ENCODE assay signal across 19 cellular contexts in genomic region chr19:35858311-35858710, GRCh38. TPM values are rescaled to one million over a fixed set of nuclear protein-coding genes. Genes with fewer than 3 reads are reported as not detected.
DNase-seq lines count a peak whose midpoint lies in the region; ATAC-seq and TF ChIP-seq lines count a peak whose summit lies in the region.
"Had no signal": no experiment of that assay in that cellular context is flagged by ENCODE, and none has a peak within 500 bp of the region (broad histone marks: within the 10 kb centered on the region; RNA-seq: fewer than 3 reads in every experiment).

No MANE protein-coding gene starts in this region.

- no peak for ATAC-seq in activated naive CD8-positive, alpha-beta T cell treated with anti-CD3 and anti-CD28 coated beads, Interleukin-2, amount 10 ng/mL, durations not matched to agents 7 days and 5 days (ENCODE audit: low read depth)
- no peak for ATAC-seq in activated naive CD8-positive, alpha-beta T cell treated with anti-CD3 and anti-CD28 coated beads, Interleukin-2, amount 50 U/mL, for 24 hours
- ATAC-seq in natural killer cell treated with Interleukin-12 subunit alpha and Interleukin-12 subunit beta and Interleukin-15 and Interleukin-18, amount 100 ng/mL, for 72 hours: no peak
- ATAC-seq: GM23338, HCT116, Panc1 had no signal

- H3K9me3 ChIP-seq in SJCRH30 (replicated peaks): no peaks in the 10 kb centered on the region

- H3K27me3 Mint-ChIP-seq in activated naive CD8-positive, alpha-beta T cell treated with anti-CD3 and anti-CD28 coated beads, Interleukin-2, amount 10 ng/mL, durations not matched to agents 7 days and 5 days: peaks cover 59% of the 10 kb centered on the region
- H3K27me3 Mint-ChIP-seq in activated naive CD8-positive, alpha-beta T cell treated with anti-CD3 and anti-CD28 coated beads, Interleukin-2, amount 50 U/mL, for 24 hours: peaks cover 70% of the 10 kb centered on the region
- H3K27me3 Mint-ChIP-seq in activated T-helper 1 cell treated with anti-CD3 and anti-CD28 coated beads, Interleukin-12 subunit alpha, Interleukin-12 subunit beta, Interleukin-2, Interleukin-4 antibody, amounts not matched to agents 30 ng/mL and 10 ng/mL and 1 ng/mL, durations not matched to agents 14 hours and 24 hours and 36 hours (ENCODE audit: insufficient read depth): peaks cover 43% of the 10 kb centered on the region
- H3K27me3 Mint-ChIP-seq in natural killer cell treated with Interleukin-12 subunit alpha and Interleukin-12 subunit beta and Interleukin-15 and Interleukin-18, amount 100 ng/mL, for 72 hours: peaks cover 40 to 51% of the 10 kb centered on the region in 2 donors
- H3K27me3 Mint-ChIP-seq in type B pancreatic cell: peaks cover 76% of the 10 kb centered on the region
- peaks cover 80% of the 10 kb centered on the region for H3K27me3 Mint-ChIP-seq in activated T-cell treated with anti-CD3 and anti-CD28 coated beads, Interleukin-2, amount 50 U/mL, for 24 hours

- no peak for DNase-seq in activated naive CD8-positive, alpha-beta T cell treated with anti-CD3 and anti-CD28 coated beads, Interleukin-2, amount 10 ng/mL, durations not matched to agents 7 days and 5 days
- DNase-seq in activated naive CD8-positive, alpha-beta T cell treated with anti-CD3 and anti-CD28 coated beads, Interleukin-2, amount 50 U/mL, for 24 hours: no peak
- DNase-seq in activated T-helper 1 cell treated with anti-CD3 and anti-CD28 coated beads, Interleukin-12 subunit alpha, Interleukin-12 subunit beta, Interleukin-2, Interleukin-4 antibody, amounts not matched to agents 30 ng/mL and 10 ng/mL and 1 ng/mL, durations not matched to agents 14 hours and 24 hours and 36 hours (ENCODE audit: low spot score): no peak
- peak; percentile 52 for DNase-seq in natural killer cell treated with Interleukin-12 subunit alpha and Interleukin-12 subunit beta and Interleukin-15 and Interleukin-18, amount 100 ng/mL, for 72 hours (ENCODE audit: low spot score)
- no peak for DNase-seq in type B pancreatic cell (ENCODE audit: extremely low spot score, unreplicated experiment)
- no peak for DNase-seq in activated T-cell treated with anti-CD3 and anti-CD28 coated beads, Interleukin-2, amount 50 U/mL, for 24 hours
- DNase-seq in NOMO-1 (lab: John Stamatoyannopoulos, UW; ENCODE audit: unreplicated experiment in 2 of 2): no peak
- DNase-seq in SJCRH30: no peak
- DNase-seq: DMS 273 treated with DMSO at 0.1 percent for 48 hours, GDM1, NCI-H2029, NCI-H2171 treated with DMSO at 0.1 percent for 48 hours, NCI-H774 had no signal

- intact Hi-C loops in activated T-helper 1 cell treated with anti-CD3 and anti-CD28 coated beads, Interleukin-12 subunit alpha, Interleukin-12 subunit beta, Interleukin-2, Interleukin-4 antibody, amounts not matched to agents 30 ng/mL and 10 ng/mL and 1 ng/mL, durations not matched to agents 14 hours and 24 hours and 36 hours (cut with micrococcal nuclease): no loop called here

- TF ChIP-seq CTCF in type B pancreatic cell (conservative IDR thresholded peaks at IDR 0.05): no peak

- H3K36me3 ChIP-seq in SJCRH30: no peaks in the 10 kb centered on the region
- H3K36me3 ChIP-seq: BLaER1 treated with 17β-estradiol and CSF1 and Interleukin-3, amounts not matched to agents 10 nM and 100 nM had no signal

- no peaks in the 10 kb centered on the region for H3K9me3 Mint-ChIP-seq in activated naive CD8-positive, alpha-beta T cell treated with anti-CD3 and anti-CD28 coated beads, Interleukin-2, amount 10 ng/mL, durations not matched to agents 7 days and 5 days
- H3K9me3 Mint-ChIP-seq in activated naive CD8-positive, alpha-beta T cell treated with anti-CD3 and anti-CD28 coated beads, Interleukin-2, amount 50 U/mL, for 24 hours: no peaks in the 10 kb centered on the region
- no peaks in the 10 kb centered on the region for H3K9me3 Mint-ChIP-seq in activated T-helper 1 cell treated with anti-CD3 and anti-CD28 coated beads, Interleukin-12 subunit alpha, Interleukin-12 subunit beta, Interleukin-2, Interleukin-4 antibody, amounts not matched to agents 30 ng/mL and 10 ng/mL and 1 ng/mL, durations not matched to agents 14 hours and 24 hours and 36 hours
- no peaks in the 10 kb centered on the region for H3K9me3 Mint-ChIP-seq in natural killer cell treated with Interleukin-12 subunit alpha and Interleukin-12 subunit beta and Interleukin-15 and Interleukin-18, amount 100 ng/mL, for 72 hours
- no peaks in the 10 kb centered on the region for H3K9me3 Mint-ChIP-seq in type B pancreatic cell
- no peaks in the 10 kb centered on the region for H3K9me3 Mint-ChIP-seq in activated T-cell treated with anti-CD3 and anti-CD28 coated beads, Interleukin-2, amount 50 U/mL, for 24 hours
- H3K9me3 Mint-ChIP-seq: GM23338 had no signal

- no peaks in the 10 kb centered on the region for H3K4me1 ChIP-seq in SJCRH30

- H3K27ac Mint-ChIP-seq in activated naive CD8-positive, alpha-beta T cell treated with anti-CD3 and anti-CD28 coated beads, Interleukin-2, amount 10 ng/mL, durations not matched to agents 7 days and 5 days: no peak overlapping the region
- H3K27ac Mint-ChIP-seq in activated naive CD8-positive, alpha-beta T cell treated with anti-CD3 and anti-CD28 coated beads, Interleukin-2, amount 50 U/mL, for 24 hours: no peak overlapping the region
- H3K27ac Mint-ChIP-seq in activated T-helper 1 cell treated with anti-CD3 and anti-CD28 coated beads, Interleukin-12 subunit alpha, Interleukin-12 subunit beta, Interleukin-2, Interleukin-4 antibody, amounts not matched to agents 30 ng/mL and 10 ng/mL and 1 ng/mL, durations not matched to agents 14 hours and 24 hours and 36 hours: no peak overlapping the region
- H3K27ac Mint-ChIP-seq in natural killer cell treated with Interleukin-12 subunit alpha and Interleukin-12 subunit beta and Interleukin-15 and Interleukin-18, amount 100 ng/mL, for 72 hours: no peak overlapping the region
- H3K27ac Mint-ChIP-seq in type B pancreatic cell: no peak overlapping the region
- H3K27ac Mint-ChIP-seq in activated T-cell treated with anti-CD3 and anti-CD28 coated beads, Interleukin-2, amount 50 U/mL, for 24 hours: no peak overlapping the region
- H3K27ac Mint-ChIP-seq: GM23338 had no signal

- H3K4me3 Mint-ChIP-seq in activated naive CD8-positive, alpha-beta T cell treated with anti-CD3 and anti-CD28 coated beads, Interleukin-2, amount 10 ng/mL, durations not matched to agents 7 days and 5 days: peak overlapping the region; percentile 29
- no peak overlapping the region for H3K4me3 Mint-ChIP-seq in activated naive CD8-positive, alpha-beta T cell treated with anti-CD3 and anti-CD28 coated beads, Interleukin-2, amount 50 U/mL, for 24 hours
- peak overlapping the region; percentile 23 for H3K4me3 Mint-ChIP-seq in activated T-helper 1 cell treated with anti-CD3 and anti-CD28 coated beads, Interleukin-12 subunit alpha, Interleukin-12 subunit beta, Interleukin-2, Interleukin-4 antibody, amounts not matched to agents 30 ng/mL and 10 ng/mL and 1 ng/mL, durations not matched to agents 14 hours and 24 hours and 36 hours
- H3K4me3 Mint-ChIP-seq in natural killer cell treated with Interleukin-12 subunit alpha and Interleukin-12 subunit beta and Interleukin-15 and Interleukin-18, amount 100 ng/mL, for 72 hours: peak overlapping the region; percentile 32
- H3K4me3 Mint-ChIP-seq in type B pancreatic cell: peak overlapping the region; percentile 35
- H3K4me3 Mint-ChIP-seq in activated T-cell treated with anti-CD3 and anti-CD28 coated beads, Interleukin-2, amount 50 U/mL, for 24 hours: no peak overlapping the region

- peaks cover 59% of the 10 kb centered on the region for H3K27me3 ChIP-seq in SJCRH30

- H3K36me3 Mint-ChIP-seq in activated naive CD8-positive, alpha-beta T cell treated with anti-CD3 and anti-CD28 coated beads, Interleukin-2, amount 10 ng/mL, durations not matched to agents 7 days and 5 days: no peaks in the 10 kb centered on the region
- no peaks in the 10 kb centered on the region for H3K36me3 Mint-ChIP-seq in activated naive CD8-positive, alpha-beta T cell treated with anti-CD3 and anti-CD28 coated beads, Interleukin-2, amount 50 U/mL, for 24 hours (ENCODE audit: low read depth)
- H3K36me3 Mint-ChIP-seq in activated T-helper 1 cell treated with anti-CD3 and anti-CD28 coated beads, Interleukin-12 subunit alpha, Interleukin-12 subunit beta, Interleukin-2, Interleukin-4 antibody, amounts not matched to agents 30 ng/mL and 10 ng/mL and 1 ng/mL, durations not matched to agents 14 hours and 24 hours and 36 hours (ENCODE audit: low read depth): peaks cover 4% of the 10 kb centered on the region
- H3K36me3 Mint-ChIP-seq in natural killer cell treated with Interleukin-12 subunit alpha and Interleukin-12 subunit beta and Interleukin-15 and Interleukin-18, amount 100 ng/mL, for 72 hours: no peaks in the 10 kb centered on the region
- no peaks in the 10 kb centered on the region for H3K36me3 Mint-ChIP-seq in type B pancreatic cell
- no peaks in the 10 kb centered on the region for H3K36me3 Mint-ChIP-seq in activated T-cell treated with anti-CD3 and anti-CD28 coated beads, Interleukin-2, amount 50 U/mL, for 24 hours (ENCODE audit: low read depth)

- no peak overlapping the region for H3K27ac ChIP-seq in SJCRH30
- H3K27ac ChIP-seq: BLaER1 treated with 17β-estradiol and CSF1 and Interleukin-3, amounts not matched to agents 10 nM and 100 nM had no signal

- H3K4me1 Mint-ChIP-seq in activated naive CD8-positive, alpha-beta T cell treated with anti-CD3 and anti-CD28 coated beads, Interleukin-2, amount 10 ng/mL, durations not matched to agents 7 days and 5 days: peaks cover 4% of the 10 kb centered on the region
- peaks cover 8% of the 10 kb centered on the region for H3K4me1 Mint-ChIP-seq in activated naive CD8-positive, alpha-beta T cell treated with anti-CD3 and anti-CD28 coated beads, Interleukin-2, amount 50 U/mL, for 24 hours
- peaks cover 11% of the 10 kb centered on the region for H3K4me1 Mint-ChIP-seq in activated T-helper 1 cell treated with anti-CD3 and anti-CD28 coated beads, Interleukin-12 subunit alpha, Interleukin-12 subunit beta, Interleukin-2, Interleukin-4 antibody, amounts not matched to agents 30 ng/mL and 10 ng/mL and 1 ng/mL, durations not matched to agents 14 hours and 24 hours and 36 hours (ENCODE audit: low read depth)
- H3K4me1 Mint-ChIP-seq in natural killer cell treated with Interleukin-12 subunit alpha and Interleukin-12 subunit beta and Interleukin-15 and Interleukin-18, amount 100 ng/mL, for 72 hours (ENCODE audit: low read depth in 2 of 2): peaks cover 0 to 8% of the 10 kb centered on the region in 2 donors
- H3K4me1 Mint-ChIP-seq in type B pancreatic cell (ENCODE audit: unreplicated experiment): peaks cover 19% of the 10 kb centered on the region
- H3K4me1 Mint-ChIP-seq in activated T-cell treated with anti-CD3 and anti-CD28 coated beads, Interleukin-2, amount 50 U/mL, for 24 hours (ENCODE audit: low read depth): peaks cover 12% of the 10 kb centered on the region

- POLR2A ChIA-PET in activated naive CD8-positive, alpha-beta T cell treated with anti-CD3 and anti-CD28 coated beads, Interleukin-2, amount 10 ng/mL, durations not matched to agents 7 days and 5 days (lab: Charles Lee): no interaction called here

- H3K4me3 ChIP-seq in SJCRH30: no peak overlapping the region

RNA-seq across cellular contexts. Expression of gene KIRREL2, which starts 1.6 kb away (rescaled TPM):
- 1 to 10 TPM; 2.9 to 3.0 TPM for total RNA-seq in activated naive CD8-positive, alpha-beta T cell treated with anti-CD3 and anti-CD28 coated beads, Interleukin-2, amount 10 ng/mL, durations not matched to agents 7 days and 5 days
- total RNA-seq in activated T-helper 1 cell treated with anti-CD3 and anti-CD28 coated beads, Interleukin-12 subunit alpha, Interleukin-12 subunit beta, Interleukin-2, Interleukin-4 antibody, amounts not matched to agents 30 ng/mL and 10 ng/mL and 1 ng/mL, durations not matched to agents 14 hours and 24 hours and 36 hours: 1.7 TPM in 2 replicates
- 1 to 10 TPM; 1.3 to 2.2 TPM for total RNA-seq in natural killer cell treated with Interleukin-12 subunit alpha and Interleukin-12 subunit beta and Interleukin-15 and Interleukin-18, amount 100 ng/mL, for 72 hours
- total RNA-seq in type B pancreatic cell (ENCODE audit: low replicate concordance): 3.3 and 3.5 TPM in 2 replicates
- not detected in 2 replicates for total RNA-seq in SJCRH30 (2014; rRNA removed; shearing (Covaris generic))

RNA-seq across cellular contexts. Expression of gene NPHS1, which starts 6.0 kb away (rescaled TPM):
- under 1 TPM in 1 of 2 experiments, not detected in 1; 0.40 TPM for total RNA-seq in activated naive CD8-positive, alpha-beta T cell treated with anti-CD3 and anti-CD28 coated beads, Interleukin-2, amount 10 ng/mL, durations not matched to agents 7 days and 5 days
- 0.05 TPM in 1 of 2 replicates, not detected in the other for total RNA-seq in activated T-helper 1 cell treated with anti-CD3 and anti-CD28 coated beads, Interleukin-12 subunit alpha, Interleukin-12 subunit beta, Interleukin-2, Interleukin-4 antibody, amounts not matched to agents 30 ng/mL and 10 ng/mL and 1 ng/mL, durations not matched to agents 14 hours and 24 hours and 36 hours
- not detected for total RNA-seq in natural killer cell treated with Interleukin-12 subunit alpha and Interleukin-12 subunit beta and Interleukin-15 and Interleukin-18, amount 100 ng/mL, for 72 hours
- total RNA-seq in type B pancreatic cell (ENCODE audit: low replicate concordance): 1.9 TPM in 2 replicates
- not detected in 2 replicates for total RNA-seq in SJCRH30 (2014; rRNA removed; shearing (Covaris generic))
- total RNA-seq: A172, NCI-H460 had no signal

RNA-seq across cellular contexts. Expression of gene APLP1, which starts 10.1 kb away (rescaled TPM):
- 1 to 10 TPM; 1.2 to 1.4 TPM for total RNA-seq in activated naive CD8-positive, alpha-beta T cell treated with anti-CD3 and anti-CD28 coated beads, Interleukin-2, amount 10 ng/mL, durations not matched to agents 7 days and 5 days
- total RNA-seq in activated T-helper 1 cell treated with anti-CD3 and anti-CD28 coated beads, Interleukin-12 subunit alpha, Interleukin-12 subunit beta, Interleukin-2, Interleukin-4 antibody, amounts not matched to agents 30 ng/mL and 10 ng/mL and 1 ng/mL, durations not matched to agents 14 hours and 24 hours and 36 hours: 2.3 and 2.4 TPM in 2 replicates
- 1 to 10 TPM; 1.9 TPM for total RNA-seq in natural killer cell treated with Interleukin-12 subunit alpha and Interleukin-12 subunit beta and Interleukin-15 and Interleukin-18, amount 100 ng/mL, for 72 hours
- total RNA-seq in type B pancreatic cell (ENCODE audit: low replicate concordance): 43.3 and 120 TPM in 2 replicates
- total RNA-seq in SJCRH30 (2014; rRNA removed; shearing (Covaris generic)): 32.1 and 32.7 TPM in 2 replicates

RNA-seq across cellular contexts. Expression of gene NFKBID, which starts 42.0 kb away (rescaled TPM):
- 10 to 100 TPM; 40.7 to 48.7 TPM for total RNA-seq in activated naive CD8-positive, alpha-beta T cell treated with anti-CD3 and anti-CD28 coated beads, Interleukin-2, amount 10 ng/mL, durations not matched to agents 7 days and 5 days
- total RNA-seq in activated T-helper 1 cell treated with anti-CD3 and anti-CD28 coated beads, Interleukin-12 subunit alpha, Interleukin-12 subunit beta, Interleukin-2, Interleukin-4 antibody, amounts not matched to agents 30 ng/mL and 10 ng/mL and 1 ng/mL, durations not matched to agents 14 hours and 24 hours and 36 hours: 163 and 164 TPM in 2 replicates
- 10 to 100 TPM; 54.4 to 68.7 TPM for total RNA-seq in natural killer cell treated with Interleukin-12 subunit alpha and Interleukin-12 subunit beta and Interleukin-15 and Interleukin-18, amount 100 ng/mL, for 72 hours
- 9.1 and 11.6 TPM in 2 replicates for total RNA-seq in type B pancreatic cell (ENCODE audit: low replicate concordance)
- 6.2 and 7.3 TPM in 2 replicates for total RNA-seq in SJCRH30 (2014; rRNA removed; shearing (Covaris generic))

RNA-seq across cellular contexts. Expression of gene HCST, which starts 44.0 kb away (rescaled TPM):
- 100 to 1,000 TPM; 186 to 190 TPM for total RNA-seq in activated naive CD8-positive, alpha-beta T cell treated with anti-CD3 and anti-CD28 coated beads, Interleukin-2, amount 10 ng/mL, durations not matched to agents 7 days and 5 days
- total RNA-seq in activated T-helper 1 cell treated with anti-CD3 and anti-CD28 coated beads, Interleukin-12 subunit alpha, Interleukin-12 subunit beta, Interleukin-2, Interleukin-4 antibody, amounts not matched to agents 30 ng/mL and 10 ng/mL and 1 ng/mL, durations not matched to agents 14 hours and 24 hours and 36 hours: 58.5 and 62.2 TPM in 2 replicates
- total RNA-seq in natural killer cell treated with Interleukin-12 subunit alpha and Interleukin-12 subunit beta and Interleukin-15 and Interleukin-18, amount 100 ng/mL, for 72 hours: 100 to 1,000 TPM; 154 to 228 TPM
- 1.0 and 1.3 TPM in 2 replicates for total RNA-seq in type B pancreatic cell (ENCODE audit: low replicate concordance)
- not detected in 2 replicates for total RNA-seq in SJCRH30 (2014; rRNA removed; shearing (Covaris generic))
- total RNA-seq: A172, GM23338, NCI-H460 had no signal

Comparison
In these comparisons a context has a peak if more than half of its experiments do, and no peak if none do; other contexts are left out.
1. H3K4me3 Mint-ChIP-seq: peak in activated naive CD8-positive, alpha-beta T cell treated with anti-CD3 and anti-CD28 coated beads, Interleukin-2, amount 10 ng/mL, durations not matched to agents 7 days and 5 days (single experiment), activated T-helper 1 cell treated with anti-CD3 and anti-CD28 coated beads, Interleukin-12 subunit alpha, Interleukin-12 subunit beta, Interleukin-2, Interleukin-4 antibody, amounts not matched to agents 30 ng/mL and 10 ng/mL and 1 ng/mL, durations not matched to agents 14 hours and 24 hours and 36 hours (single experiment), natural killer cell treated with Interleukin-12 subunit alpha and Interleukin-12 subunit beta and Interleukin-15 and Interleukin-18, amount 100 ng/mL, for 72 hours (single experiment) and type B pancreatic cell (single experiment); none in activated naive CD8-positive, alpha-beta T cell treated with anti-CD3 and anti-CD28 coated beads, Interleukin-2, amount 50 U/mL, for 24 hours (single experiment) and activated T-cell treated with anti-CD3 and anti-CD28 coated beads, Interleukin-2, amount 50 U/mL, for 24 hours (single experiment).